1 cellular context compared by ENCODE assay signal in genomic region chr2:39491653-39492052, GRCh38.
TF ChIP-seq lines count a peak whose summit lies in the region.

No MANE protein-coding gene starts in this region.

TF ChIP-seq in endothelial cell of umbilical vein, 7 proteins besides CTCF, POLR2A, EP300 and RAD21 (continued from another document):
- no peak for TF ChIP-seq MAX (IDR thresholded peaks at IDR 0.05; ENCODE audit: insufficient read depth, insufficient read length)
